ENCODE assay signal across 19 cellular contexts in genomic region chr11:115153135-115153534, GRCh38.
A peak's percentile ranks its signal among the peaks of the same experiment; 100 is the strongest.
DNase-seq lines count a peak whose midpoint lies in the region; ATAC-seq and TF ChIP-seq lines count a peak whose summit lies in the region.
"Had no signal": no experiment of that assay in that cellular context is flagged by ENCODE, and none has a peak within 500 bp of the region (broad histone marks: within the 10 kb centered on the region; RNA-seq: fewer than 3 reads in every experiment).

No MANE protein-coding gene starts in this region.

- no peak for TF ChIP-seq POLR2A in vagina (IDR thresholded peaks at IDR 0.05)

- no peaks in the 10 kb centered on the region for H3K27me3 ChIP-seq in vagina

- H3K36me3 ChIP-seq in vagina: no peaks in the 10 kb centered on the region
- H3K36me3 ChIP-seq: prostate gland had no signal

- intact Hi-C loops in activated CD8-positive, alpha-beta T cell treated with anti-CD3 and anti-CD28 coated beads for 36 hours (cut with micrococcal nuclease): no loop called here
- intact Hi-C loops in vagina (cut with DNase I): no loop called here

- peaks cover 3% of the 10 kb centered on the region for H3K9me3 Mint-ChIP-seq in activated CD8-positive, alpha-beta T cell treated with anti-CD3 and anti-CD28 coated beads for 36 hours
- H3K9me3 Mint-ChIP-seq in activated CD8-positive, alpha-beta T cell treated with anti-CD3 and anti-CD28 coated beads, Interleukin-2, amount 10 ng/mL, durations not matched to agents 7 days and 5 days (ENCODE audit: insufficient read depth): no peaks in the 10 kb centered on the region
- H3K9me3 Mint-ChIP-seq in brain: peaks cover 0 to 6% (median 0%) of the 10 kb centered on the region in 5 experiments
- H3K9me3 Mint-ChIP-seq: activated B cell treated with CpG ODN at 0.5 μM for 24 hours, endodermal cell, neural crest cell had no signal

- POLR2A ChIA-PET in activated CD8-positive, alpha-beta T cell treated with anti-CD3 and anti-CD28 coated beads for 36 hours (lab: Charles Lee): no interaction called here
- POLR2A ChIA-PET in activated CD8-positive, alpha-beta T cell treated with anti-CD3 and anti-CD28 coated beads, Interleukin-2, amount 10 ng/mL, durations not matched to agents 7 days and 5 days (lab: Charles Lee): no interaction called here

- peaks cover 2% of the 10 kb centered on the region for H3K27me3 Mint-ChIP-seq in activated CD8-positive, alpha-beta T cell treated with anti-CD3 and anti-CD28 coated beads for 36 hours
- H3K27me3 Mint-ChIP-seq in activated CD8-positive, alpha-beta T cell treated with anti-CD3 and anti-CD28 coated beads, Interleukin-2, amount 10 ng/mL, durations not matched to agents 7 days and 5 days (ENCODE audit: low read depth): no peaks in the 10 kb centered on the region
- peaks cover under 1% of the 10 kb centered on the region for H3K27me3 Mint-ChIP-seq in brain
- H3K27me3 Mint-ChIP-seq: activated B cell treated with CpG ODN at 0.5 μM for 24 hours had no signal

- peak overlapping the region; percentile 78 for H3K27ac Mint-ChIP-seq in activated CD8-positive, alpha-beta T cell treated with anti-CD3 and anti-CD28 coated beads for 36 hours
- no peak overlapping the region for H3K27ac Mint-ChIP-seq in activated CD8-positive, alpha-beta T cell treated with anti-CD3 and anti-CD28 coated beads, Interleukin-2, amount 10 ng/mL, durations not matched to agents 7 days and 5 days
- peak overlapping the region in 3 of 5 experiments; percentile 3 to 91 (median 13) for H3K27ac Mint-ChIP-seq in brain
- H3K27ac Mint-ChIP-seq: activated B cell treated with CpG ODN at 0.5 μM for 24 hours, endodermal cell, T-helper 17 cell had no signal

- H3K4me3 Mint-ChIP-seq in activated CD8-positive, alpha-beta T cell treated with anti-CD3 and anti-CD28 coated beads for 36 hours: no peak overlapping the region
- H3K4me3 Mint-ChIP-seq in activated CD8-positive, alpha-beta T cell treated with anti-CD3 and anti-CD28 coated beads, Interleukin-2, amount 10 ng/mL, durations not matched to agents 7 days and 5 days: no peak overlapping the region
- H3K4me3 Mint-ChIP-seq in brain: no peak overlapping the region
- H3K4me3 Mint-ChIP-seq: activated B cell treated with CpG ODN at 0.5 μM for 24 hours, CD14-positive monocyte, endodermal cell, neural crest cell, T-helper 17 cell had no signal

- H3K27ac ChIP-seq in vagina: no peak overlapping the region
- H3K27ac ChIP-seq: prostate gland had no signal

- no peak for TF ChIP-seq CTCF in activated CD8-positive, alpha-beta T cell treated with anti-CD3 and anti-CD28 coated beads for 36 hours (IDR thresholded peaks at IDR 0.05)
- no peak for TF ChIP-seq CTCF in brain (conservative IDR thresholded peaks at IDR 0.05)
- no peak for TF ChIP-seq CTCF in vagina (IDR thresholded peaks at IDR 0.05)

- H3K9me3 ChIP-seq in vagina: no peaks in the 10 kb centered on the region
- H3K9me3 ChIP-seq: prostate gland had no signal

- H3K4me3 ChIP-seq in vagina: no peak overlapping the region
- H3K4me3 ChIP-seq: prostate gland had no signal

- H3K4me1 ChIP-seq in vagina: no peaks in the 10 kb centered on the region
- H3K4me1 ChIP-seq: prostate gland had no signal

- no peak for ATAC-seq in activated CD8-positive, alpha-beta T cell treated with anti-CD3 and anti-CD28 coated beads for 36 hours
- no peak for ATAC-seq in activated CD8-positive, alpha-beta T cell treated with anti-CD3 and anti-CD28 coated beads, Interleukin-2, amount 10 ng/mL, durations not matched to agents 7 days and 5 days
- no peak for ATAC-seq in HG02678 (IDR thresholded peaks at IDR 0.05; ENCODE audit: unreplicated experiment)
- ATAC-seq: T-helper 17 cell had no signal

- no peak for DNase-seq in activated CD8-positive, alpha-beta T cell treated with anti-CD3 and anti-CD28 coated beads for 36 hours
- no peak for DNase-seq in activated CD8-positive, alpha-beta T cell treated with anti-CD3 and anti-CD28 coated beads, Interleukin-2, amount 10 ng/mL, durations not matched to agents 7 days and 5 days
- DNase-seq in NCI-H460 (ENCODE audit: extremely low read depth, low read depth): peak; percentile 4
- peak; percentile 44 for DNase-seq in renal cortical epithelial cell (ENCODE audit: low read depth)
- DNase-seq in NCI-H510A (lab: John Stamatoyannopoulos, UW): no peak
- no peak for DNase-seq in vagina (ENCODE audit: extremely low spot score in 2 of 2)
- DNase-seq: activated B cell treated with CpG ODN at 0.5 μM for 24 hours; activated CD8-positive, alpha-beta memory T cell treated with anti-CD3 and anti-CD28 coated beads for 24 hours; endodermal cell; Kasumi-1; NCI-H146; NCI-H345; SHP77 treated with DMSO at 0.1 percent for 48 hours; T-helper 17 cell had no signal

- H3K36me3 Mint-ChIP-seq in activated CD8-positive, alpha-beta T cell treated with anti-CD3 and anti-CD28 coated beads for 36 hours (ENCODE audit: low read depth): no peaks in the 10 kb centered on the region
- no peaks in the 10 kb centered on the region for H3K36me3 Mint-ChIP-seq in activated CD8-positive, alpha-beta T cell treated with anti-CD3 and anti-CD28 coated beads, Interleukin-2, amount 10 ng/mL, durations not matched to agents 7 days and 5 days (ENCODE audit: low read depth)
- H3K36me3 Mint-ChIP-seq in brain: no peaks in the 10 kb centered on the region
- H3K36me3 Mint-ChIP-seq: CD14-positive monocyte had no signal

- CTCF ChIA-PET in activated CD8-positive, alpha-beta T cell treated with anti-CD3 and anti-CD28 coated beads for 36 hours (lab: Charles Lee): no interaction called here
- CTCF ChIA-PET in activated CD8-positive, alpha-beta T cell treated with anti-CD3 and anti-CD28 coated beads, Interleukin-2, amount 10 ng/mL, durations not matched to agents 7 days and 5 days (lab: Charles Lee): no interaction called here

- peaks cover 4% of the 10 kb centered on the region for H3K4me1 Mint-ChIP-seq in activated CD8-positive, alpha-beta T cell treated with anti-CD3 and anti-CD28 coated beads for 36 hours (ENCODE audit: low read depth)
- no peaks in the 10 kb centered on the region for H3K4me1 Mint-ChIP-seq in activated CD8-positive, alpha-beta T cell treated with anti-CD3 and anti-CD28 coated beads, Interleukin-2, amount 10 ng/mL, durations not matched to agents 7 days and 5 days (ENCODE audit: low read depth)
- peaks cover 39% of the 10 kb centered on the region for H3K4me1 Mint-ChIP-seq in brain
- H3K4me1 Mint-ChIP-seq: activated B cell treated with CpG ODN at 0.5 μM for 24 hours, CD14-positive monocyte, neural crest cell, T-helper 17 cell had no signal

Comparison
In these comparisons a context has a peak if more than half of its experiments do, and no peak if none do; other contexts are left out.
1. DNase-seq: peak in NCI-H460 (single experiment) and renal cortical epithelial cell (single experiment); none in activated CD8-positive, alpha-beta T cell treated with anti-CD3 and anti-CD28 coated beads for 36 hours (single experiment), activated CD8-positive, alpha-beta T cell treated with anti-CD3 and anti-CD28 coated beads, Interleukin-2, amount 10 ng/mL, durations not matched to agents 7 days and 5 days (single experiment), NCI-H510A (single experiment) and vagina (0 of 2).